9 cellular contexts compared by ENCODE assay signal in genomic region chr12:82357340-82357739, GRCh38. TPM values are rescaled to one million over a fixed set of nuclear protein-coding genes. Genes with fewer than 3 reads are reported as not detected.
DNase-seq lines count a peak whose midpoint lies in the region; ATAC-seq and TF ChIP-seq lines count a peak whose summit lies in the region.
"Had no signal": no experiment of that assay in that cellular context is flagged by ENCODE, and none has a peak within 500 bp of the region (broad histone marks: within the 10 kb centered on the region; RNA-seq: fewer than 3 reads in every experiment).

No MANE protein-coding gene starts in this region.

- DNase-seq in AG09309 (ENCODE audit: low read depth) (no peak), Karpas-422 (no peak), dorsolateral prefrontal cortex (no peak), NAMALWA (ENCODE audit: low spot score) (no peak)
- DNase-seq in naive thymus-derived CD8-positive, alpha-beta T cell, result no peak
- DNase-seq: NCI-H345 had no signal

- peak overlapping the region; percentile 79 for H3K4me3 ChIP-seq in AG09309 (ENCODE audit: control insufficient read depth, low read depth, low read length)
- peak overlapping the region; percentile 97 for H3K4me3 ChIP-seq in Karpas-422 (ENCODE audit: low read length)
- peak overlapping the region; percentile 64 to 100 (median 92) for H3K4me3 ChIP-seq in dorsolateral prefrontal cortex

- H3K4me1 Mint-ChIP-seq in naive thymus-derived CD8-positive, alpha-beta T cell, result peaks cover 20 to 58% (median 54%) of the 10 kb centered on the region in 4 donors

- peaks cover 34% of the 10 kb centered on the region for H3K4me1 ChIP-seq in Karpas-422 (ENCODE audit: low read length)

- POLR2A ChIA-PET in naive thymus-derived CD8-positive, alpha-beta T cell (lab: Charles Lee), result interaction anchor here (0.9 kb wide), 1 partner anchor 713 kb away, joined by 3 read pairs; no protein-coding TSS in a partner anchor

- H4K20me1 ChIP-seq in Karpas-422 (ENCODE audit: insufficient read depth, low read depth, low read length), result peaks cover 19% of the 10 kb centered on the region; the same call in 1 of the 2 replicates

- H3K27ac ChIP-seq in Karpas-422 (ENCODE audit: low read length), result peak overlapping the region; percentile 28; the same call in 1 of the 2 replicates
- H3K27ac ChIP-seq in dorsolateral prefrontal cortex, result peak overlapping the region in 23 of 59 donors; percentile 94 to 100 (median 98)

- no peak for ATAC-seq in naive thymus-derived CD8-positive, alpha-beta T cell
- no peak for ATAC-seq in GM21528 (IDR thresholded peaks at IDR 0.05; ENCODE audit: low FRiP score, unreplicated experiment)
- ATAC-seq in esophagus mucosa, result no peak
- no peak for ATAC-seq in GM18505 (IDR thresholded peaks at IDR 0.05; ENCODE audit: unreplicated experiment)

- H2AFZ ChIP-seq in Karpas-422 (ENCODE audit: low read length), result no peak overlapping the region

- H3K9me3 ChIP-seq in Karpas-422 (ENCODE audit: low read length), result no peaks in the 10 kb centered on the region

- H3K27me3 Mint-ChIP-seq in naive thymus-derived CD8-positive, alpha-beta T cell, result peaks cover 0 to 5% (median 0%) of the 10 kb centered on the region in 5 donors

- H3K4me2 ChIP-seq in Karpas-422 (ENCODE audit: low read depth, low read length, poor library complexity, severe bottlenecking), result peak overlapping the region; percentile 85

- peaks cover 11 to 64% (median 20%) of the 10 kb centered on the region in 3 donors for H3K36me3 Mint-ChIP-seq in naive thymus-derived CD8-positive, alpha-beta T cell

- intact Hi-C loops in dorsolateral prefrontal cortex (cut with DNase I), result loop anchor here in 1 of 2 donors (5.0 to 10.0 kb wide), 2 partner anchors 600 to 713 kb away; partner anchors contain the start of gene PPFIA2

- H3K9me3 Mint-ChIP-seq in naive thymus-derived CD8-positive, alpha-beta T cell, result no peaks in the 10 kb centered on the region

- H3K9ac ChIP-seq in Karpas-422 (ENCODE audit: low read length), result peak overlapping the region; percentile 95

- H3K36me3 ChIP-seq in Karpas-422 (ENCODE audit: insufficient read depth, low read length), result peaks cover 29% of the 10 kb centered on the region; the same call in 1 of the 2 replicates

- no peaks in the 10 kb centered on the region for H3K9me2 ChIP-seq in Karpas-422 (replicated peaks; ENCODE audit: insufficient read depth, low read length)

- no peak for TF ChIP-seq CTCF in AG09309 (IDR thresholded peaks at IDR 0.05; ENCODE audit: control insufficient read depth, insufficient read depth, low read depth, low read length, missing control alignments)
- TF ChIP-seq CTCF in dorsolateral prefrontal cortex (IDR thresholded peaks at IDR 0.05 in 54 of 56, conservative IDR thresholded peaks at IDR 0.05 in 2 of 56; ENCODE audit: low read depth in 1 of 56, partially characterized antibody in 56 of 56), result no peak

- peaks cover 56% of the 10 kb centered on the region for H3K79me2 ChIP-seq in Karpas-422 (ENCODE audit: low read length)

- peak overlapping the region; percentile 95 to 100 (median 99) for H3K4me3 Mint-ChIP-seq in naive thymus-derived CD8-positive, alpha-beta T cell

- H3K27ac Mint-ChIP-seq in naive thymus-derived CD8-positive, alpha-beta T cell, result peak overlapping the region; percentile 98 to 100 (median 100)

- no peaks in the 10 kb centered on the region for H3K27me3 ChIP-seq in Karpas-422 (ENCODE audit: low read length)
- no peaks in the 10 kb centered on the region for H3K27me3 ChIP-seq in dorsolateral prefrontal cortex

- no peak for TF ChIP-seq POLR2A in GM18505 (IDR thresholded peaks at IDR 0.05; ENCODE audit: borderline replicate concordance, extremely low read depth, insufficient read depth, insufficient read length)

RNA-seq across cellular contexts. Expression of gene CCDC59, which starts 0.8 kb away (rescaled TPM):
- 36.5 and 55.2 TPM in 2 replicates for total RNA-seq in Karpas-422 (2014; rRNA removed; shearing (Covaris generic); ENCODE audit: low replicate concordance)
- total RNA-seq in dorsolateral prefrontal cortex, result 10 to 100 TPM; 18.7 to 46.8 (median 29.4) TPM
- 10 to 100 TPM; 83.5 to 84.8 TPM for total RNA-seq in naive thymus-derived CD8-positive, alpha-beta T cell
- polyA plus RNA-seq in naive thymus-derived CD8-positive, alpha-beta T cell, result 100 to 1,000 TPM in 1 of 3 donors, 10 to 100 TPM in 2; 71.6 to 101 (median 97.0) TPM
- total RNA-seq in esophagus mucosa, result 27.1 TPM

RNA-seq across cellular contexts. Expression of gene METTL25, which starts 1.0 kb away (rescaled TPM):
- 15.9 and 31.6 TPM in 2 replicates for total RNA-seq in Karpas-422 (2014; rRNA removed; shearing (Covaris generic); ENCODE audit: low replicate concordance)
- total RNA-seq in dorsolateral prefrontal cortex (10 to 100 TPM; 14.3 to 40.2 (median 22.9) TPM), esophagus mucosa (7.3 TPM)
- 10 to 100 TPM; 19.0 to 20.3 TPM for total RNA-seq in naive thymus-derived CD8-positive, alpha-beta T cell
- polyA plus RNA-seq in naive thymus-derived CD8-positive, alpha-beta T cell, result 10 to 100 TPM in 2 of 3 donors, 1 to 10 TPM in 1; 8.2 to 12.4 (median 12.3) TPM
